25 cellular contexts compared by ENCODE assay signal in the genomic region with DNA sequence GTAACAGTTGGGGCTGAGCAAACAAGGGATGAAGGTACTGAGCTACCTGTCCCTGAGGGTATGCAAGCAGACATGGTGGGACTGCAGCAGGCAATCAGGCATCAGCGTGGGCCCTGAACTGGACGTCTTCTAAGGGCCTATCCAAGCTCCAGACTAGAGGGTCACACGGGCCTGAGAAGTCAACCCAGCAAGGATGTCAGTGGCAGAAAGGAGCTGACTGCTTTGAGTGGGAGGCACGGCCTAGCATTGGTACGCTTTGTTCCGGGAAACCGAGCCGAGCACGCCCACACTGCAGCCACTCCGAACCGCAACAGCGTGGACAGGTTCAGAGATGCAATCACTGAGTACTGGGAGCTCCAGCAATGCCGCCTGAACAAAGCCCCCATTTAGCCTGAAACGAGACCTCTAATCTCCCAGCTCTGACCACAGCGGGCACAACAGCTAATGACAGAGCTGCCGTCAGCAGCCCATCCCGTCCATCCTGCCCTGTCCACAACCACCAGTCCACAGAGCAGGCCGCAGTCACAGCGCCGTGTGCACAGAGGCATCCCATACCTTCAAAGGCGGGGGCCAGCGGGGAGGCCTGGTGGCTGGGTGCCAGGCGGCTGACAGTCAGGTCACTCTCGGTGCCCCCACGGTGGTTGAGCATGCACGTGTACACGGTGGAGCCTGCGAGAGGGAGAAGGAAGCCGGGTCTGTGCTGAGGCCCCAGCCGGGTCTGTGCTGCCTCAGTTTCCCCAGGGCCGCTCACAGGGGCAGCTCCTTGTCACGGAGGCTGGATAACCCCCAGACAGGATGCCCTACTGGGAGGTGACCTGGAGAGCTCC. TPM values are rescaled to one million over a fixed set of nuclear protein-coding genes. Genes with fewer than 3 reads are reported as not detected.
"Had no signal": no experiment of that assay in that cellular context is flagged by ENCODE, and none has a peak within 500 bp of the region (broad histone marks: within the 10 kb centered on the region; RNA-seq: fewer than 3 reads in every experiment).

No MANE protein-coding gene starts in this region.

- H3K4me3 ChIP-seq: gastrocnemius medialis, heart left ventricle, stomach, thoracic aorta, upper lobe of right lung had no signal

- H3K9ac ChIP-seq: parathyroid adenoma had no signal

- H3K4me1 ChIP-seq: gastrocnemius medialis, heart left ventricle, parathyroid adenoma, stomach, upper lobe of right lung had no signal

- FAIRE-seq: colon, TTC549 had no signal

- H3K36me3 Mint-ChIP-seq: activated CD4-positive, alpha-beta memory T cell treated with anti-CD3 and anti-CD28 coated beads for 36 hours; activated naive CD8-positive, alpha-beta T cell treated with anti-CD3 and anti-CD28 coated beads for 36 hours had no signal

- H3K27me3 Mint-ChIP-seq: activated CD4-positive, alpha-beta memory T cell treated with anti-CD3 and anti-CD28 coated beads for 36 hours; activated naive CD8-positive, alpha-beta T cell treated with anti-CD3 and anti-CD28 coated beads for 36 hours; naive thymus-derived CD8-positive, alpha-beta T cell had no signal

- H3K9me3 Mint-ChIP-seq: activated B cell treated with CpG ODN at 0.5 μM for 24 hours; activated CD4-positive, alpha-beta memory T cell treated with anti-CD3 and anti-CD28 coated beads for 36 hours; activated naive CD8-positive, alpha-beta T cell treated with anti-CD3 and anti-CD28 coated beads for 36 hours; activated T-helper 1 cell treated with anti-CD3 and anti-CD28 coated beads, Interleukin-12 subunit alpha, Interleukin-12 subunit beta, Interleukin-2, Interleukin-4 antibody, amounts not matched to agents 30 ng/mL and 10 ng/mL and 1 ng/mL, durations not matched to agents 14 hours and 24 hours and 36 hours; naive thymus-derived CD8-positive, alpha-beta T cell had no signal

- H3K79me2 ChIP-seq: parathyroid adenoma had no signal

- H3K36me3 ChIP-seq: gastrocnemius medialis, heart left ventricle, neutrophil, thoracic aorta, upper lobe of right lung had no signal

- H3K4me1 Mint-ChIP-seq: activated B cell treated with CpG ODN at 0.5 μM for 24 hours had no signal

- H3K27ac Mint-ChIP-seq: activated B cell treated with CpG ODN at 0.5 μM for 24 hours; activated CD4-positive, alpha-beta memory T cell treated with anti-CD3 and anti-CD28 coated beads for 36 hours; activated naive CD8-positive, alpha-beta T cell treated with anti-CD3 and anti-CD28 coated beads for 36 hours; activated T-helper 1 cell treated with anti-CD3 and anti-CD28 coated beads, Interleukin-12 subunit alpha, Interleukin-12 subunit beta, Interleukin-2, Interleukin-4 antibody, amounts not matched to agents 30 ng/mL and 10 ng/mL and 1 ng/mL, durations not matched to agents 14 hours and 24 hours and 36 hours had no signal

- H3K27me3 ChIP-seq: neutrophil, stomach, upper lobe of right lung had no signal

- H2AFZ ChIP-seq: parathyroid adenoma had no signal

- DNase-seq: activated B cell treated with CpG ODN at 0.5 μM for 24 hours; activated CD4-positive, alpha-beta memory T cell treated with anti-CD3 and anti-CD28 coated beads for 36 hours; activated CD4-positive, alpha-beta T cell treated with anti-CD3 and anti-CD28 coated beads for 4 hours; activated gamma-delta T cell treated with Interleukin-2 at 50 U/mL for 16 hours; activated naive CD8-positive, alpha-beta T cell treated with anti-CD3 and anti-CD28 coated beads for 36 hours; activated T-cell treated with anti-CD3 and anti-CD28 coated beads for 4 hours; amniotic stem cell; caudate nucleus; gastrocnemius medialis; kidney glomerular epithelial cell; mesenchymal stem cell; naive thymus-derived CD8-positive, alpha-beta T cell; retina; stomach; SW 1271; upper lobe of right lung had no signal

- H3K4me3 Mint-ChIP-seq: activated B cell treated with CpG ODN at 0.5 μM for 24 hours; activated CD4-positive, alpha-beta memory T cell treated with anti-CD3 and anti-CD28 coated beads for 36 hours; activated naive CD8-positive, alpha-beta T cell treated with anti-CD3 and anti-CD28 coated beads for 36 hours; activated T-helper 1 cell treated with anti-CD3 and anti-CD28 coated beads, Interleukin-12 subunit alpha, Interleukin-12 subunit beta, Interleukin-2, Interleukin-4 antibody, amounts not matched to agents 30 ng/mL and 10 ng/mL and 1 ng/mL, durations not matched to agents 14 hours and 24 hours and 36 hours; naive thymus-derived CD8-positive, alpha-beta T cell had no signal

- ATAC-seq: gastrocnemius medialis; heart left ventricle; naive thymus-derived CD8-positive, alpha-beta T cell; upper lobe of right lung had no signal

- H3K9me3 ChIP-seq: gastrocnemius medialis, heart left ventricle, neutrophil, stomach, thoracic aorta, upper lobe of right lung had no signal

- H3K27ac ChIP-seq: gastrocnemius medialis, heart left ventricle, neutrophil, parathyroid adenoma, stomach, thoracic aorta, upper lobe of right lung had no signal

RNA-seq across cellular contexts. Expression of gene SARDH, which starts 44.2 kb away (rescaled TPM):
- total RNA-seq: activated B cell treated with CpG ODN at 0.5 μM for 24 hours had no signal

RNA-seq across cellular contexts. Expression of gene DBH, which starts 57.8 kb away (rescaled TPM):
- total RNA-seq: activated B cell treated with CpG ODN at 0.5 μM for 24 hours; activated CD4-positive, alpha-beta memory T cell treated with anti-CD3 and anti-CD28 coated beads for 36 hours; activated naive CD8-positive, alpha-beta T cell treated with anti-CD3 and anti-CD28 coated beads for 36 hours; activated T-helper 1 cell treated with anti-CD3 and anti-CD28 coated beads, Interleukin-12 subunit alpha, Interleukin-12 subunit beta, Interleukin-2, Interleukin-4 antibody, amounts not matched to agents 30 ng/mL and 10 ng/mL and 1 ng/mL, durations not matched to agents 14 hours and 24 hours and 36 hours; gastrocnemius medialis; naive thymus-derived CD8-positive, alpha-beta T cell; skeletal muscle tissue; T-helper 2 cell treated with Interferon-gamma antibody and Interleukin-4, amounts not matched to agents 100 ng/mL and 5 ng/mL, for 36 hours; thoracic aorta; upper lobe of right lung had no signal
- polyA plus RNA-seq: heart left ventricle; naive thymus-derived CD8-positive, alpha-beta T cell had no signal
